In genomic region chr17:81223758-81224122, GRCh38 we compare ENCODE assay signal across 1 cellular context.
TF ChIP-seq lines count a peak whose summit lies in the region.

No MANE protein-coding gene starts in this region.

TF ChIP-seq in HepG2, 621 proteins besides CTCF, POLR2A, EP300 and RAD21 (continued from another document):
- TF ChIP-seq NPAS2 (CRISPR knock-in tag; IDR thresholded peaks at IDR 0.05; ENCODE audit: borderline replicate concordance) (no peak), PAWR (CRISPR knock-in tag; IDR thresholded peaks at IDR 0.05; ENCODE audit: borderline replicate concordance) (no peak), CREM (IDR thresholded peaks at IDR 0.05) (no peak), CREM (CRISPR knock-in tag; IDR thresholded peaks at IDR 0.05) (no peak), GTF2F1 (IDR thresholded peaks at IDR 0.05; ENCODE audit: low read length) (no peak)
TF ChIP-seq in HepG2: peak in this region for 9.
